In genomic region chr3:186922224-186922623, GRCh38 we compare ENCODE assay signal across 13 cellular contexts. TPM values are rescaled to one million over a fixed set of nuclear protein-coding genes. Genes with fewer than 3 reads are reported as not detected.
DNase-seq lines count a peak whose midpoint lies in the region; TF ChIP-seq lines count a peak whose summit lies in the region.
"Had no signal": no experiment of that assay in that cellular context is flagged by ENCODE, and none has a peak within 500 bp of the region (broad histone marks: within the 10 kb centered on the region; RNA-seq: fewer than 3 reads in every experiment).

No MANE protein-coding gene starts in this region.

- no peak for TF ChIP-seq CTCF in neural cell (IDR thresholded peaks at IDR 0.05; ENCODE audit: poor library complexity, severe bottlenecking)
- TF ChIP-seq CTCF in transverse colon (IDR thresholded peaks at IDR 0.05) = no peak

- H3K4me3 ChIP-seq in H7 (ENCODE audit: insufficient read depth, low read depth, low read length) = no peak overlapping the region
- no peak overlapping the region for H3K4me3 ChIP-seq in neural cell (ENCODE audit: low read length)
- no peak overlapping the region for H3K4me3 ChIP-seq in transverse colon

- no peaks in the 10 kb centered on the region for H3K9me3 ChIP-seq in neural cell (ENCODE audit: low read length)
- H3K9me3 ChIP-seq in transverse colon = no peaks in the 10 kb centered on the region
- H3K9me3 ChIP-seq: Caco-2 had no signal

- DNase-seq in NCI-H82 (lab: John Stamatoyannopoulos, UW) (peak; percentile 56), NCI-H82 treated with DMSO at 0.1 percent for 48 hours (lab: John Stamatoyannopoulos, UW; ENCODE audit: unreplicated experiment) (no peak), H7 (peak; percentile 10), epithelial cell of prostate (ENCODE audit: low read depth, low spot score) (no peak), kidney tubule cell (ENCODE audit: low spot score) (no peak), GM19238 (ENCODE audit: insufficient read length, low spot score) (no peak), transverse colon (no peak)
- DNase-seq: Caco-2; CD8-positive, alpha-beta memory T cell; GF-D8 had no signal

- no peak overlapping the region for H3K4me2 ChIP-seq in neural cell (ENCODE audit: low read length)

- H3K79me2 ChIP-seq in neural cell (replicated peaks; ENCODE audit: insufficient read depth, low read length) = no peaks in the 10 kb centered on the region

- no peaks in the 10 kb centered on the region for H3F3A ChIP-seq in neural cell (ENCODE audit: insufficient read depth, low read length, poor library complexity, severe bottlenecking)

- 80 to 98% methylated on average over 1 to 6 of the region's 9 CpGs for WGBS in transverse colon (ENCODE audit: low coverage in 1 of 2), 2 donors

- no peak for TF ChIP-seq POLR2A in transverse colon (IDR thresholded peaks at IDR 0.05)

- no peaks in the 10 kb centered on the region for H3K9me2 ChIP-seq in neural cell (ENCODE audit: insufficient read depth, low read length)

- H3K9ac ChIP-seq in neural cell (ENCODE audit: low read length) = no peak overlapping the region

- H3K27ac ChIP-seq in epithelial cell of prostate (peak overlapping the region; percentile 82), neural cell (ENCODE audit: low read length) (peak overlapping the region; percentile 51), transverse colon (no peak overlapping the region)
- H3K27ac ChIP-seq: 22Rv1, HL-60 had no signal

- no peaks in the 10 kb centered on the region for H3K4me1 ChIP-seq in transverse colon
- H3K4me1 ChIP-seq: Caco-2 had no signal

- in situ Hi-C loops in transverse colon (cut with MboI; ENCODE audit: low pct_ligation_motif_present in 1 of 4, low pct_unique_long_range_greater_than_20kb in 1 of 4, low sequenced_read_pairs in 3 of 4) = no loop called here

- TF ChIP-seq EP300 in neural cell (conservative IDR thresholded peaks at IDR 0.05; ENCODE audit: poor library complexity, severe bottlenecking) (no peak), transverse colon (IDR thresholded peaks at IDR 0.05; ENCODE audit: low read depth) (no peak)

- H2AFZ ChIP-seq in neural cell (ENCODE audit: low read depth, low read length) = no peak overlapping the region

- intact Hi-C loops in transverse colon (cut with DNase I; ENCODE audit: low total_unique reads) = no loop called here

- no peak for TF ChIP-seq RAD21 in neural cell (conservative IDR thresholded peaks at IDR 0.05)

- H3K27me3 ChIP-seq in H7 (ENCODE audit: control insufficient read depth, insufficient read depth, low read length) = no peaks in the 10 kb centered on the region
- no peaks in the 10 kb centered on the region for H3K27me3 ChIP-seq in neural cell (ENCODE audit: insufficient read depth, low read depth, low read length)
- no peaks in the 10 kb centered on the region for H3K27me3 ChIP-seq in transverse colon

- no peaks in the 10 kb centered on the region for H3K36me3 ChIP-seq in H7 (replicated peaks; ENCODE audit: control insufficient read depth, insufficient read depth, low read length)
- H3K36me3 ChIP-seq in neural cell (ENCODE audit: insufficient read depth, low read length) = no peaks in the 10 kb centered on the region
- H3K36me3 ChIP-seq in transverse colon = no peaks in the 10 kb centered on the region

- H4K20me1 ChIP-seq in neural cell (ENCODE audit: insufficient read depth) = no peaks in the 10 kb centered on the region

TF ChIP-seq in neural cell, 6 proteins besides CTCF, POLR2A, EP300 and RAD21:
- TF ChIP-seq TAF1 (IDR thresholded peaks at IDR 0.05; ENCODE audit: low read depth) (no peak), EZH2 (IDR thresholded peaks at IDR 0.05; ENCODE audit: borderline replicate concordance, insufficient read depth, low read length, poor library complexity, severe bottlenecking) (no peak), REST (IDR thresholded peaks at IDR 0.05; ENCODE audit: borderline replicate concordance) (no peak), MXI1 (conservative IDR thresholded peaks at IDR 0.05; ENCODE audit: poor library complexity, severe bottlenecking) (no peak)

RNA-seq across cellular contexts. Expression of gene ST6GAL1, which starts 8.1 kb away (rescaled TPM):
- 53.5 and 62.2 TPM in 2 replicates for total RNA-seq in H7 (2014; rRNA removed; shearing (Covaris generic))
- polyA plus RNA-seq in neural cell = 16.6 and 17.6 TPM in 2 replicates
- polyA minus RNA-seq in neural cell = 38.7 and 39.5 TPM in 2 replicates
- total RNA-seq in transverse colon = 10 to 100 TPM; 22.4 to 50.5 (median 31.2) TPM

Comparison
In these comparisons a context has a peak if more than half of its experiments do, and no peak if none do; other contexts are left out.
1. DNase-seq: peak in NCI-H82 (single experiment) and H7 (single experiment); none in NCI-H82 treated with DMSO at 0.1 percent for 48 hours (single experiment), epithelial cell of prostate (single experiment), kidney tubule cell (single experiment), GM19238 (single experiment) and transverse colon (single experiment).
2. H3K27ac ChIP-seq: peak in epithelial cell of prostate (single experiment) and neural cell (single experiment); none in transverse colon (0 of 4).